18 cellular contexts compared by ENCODE assay signal in the genomic region with DNA sequence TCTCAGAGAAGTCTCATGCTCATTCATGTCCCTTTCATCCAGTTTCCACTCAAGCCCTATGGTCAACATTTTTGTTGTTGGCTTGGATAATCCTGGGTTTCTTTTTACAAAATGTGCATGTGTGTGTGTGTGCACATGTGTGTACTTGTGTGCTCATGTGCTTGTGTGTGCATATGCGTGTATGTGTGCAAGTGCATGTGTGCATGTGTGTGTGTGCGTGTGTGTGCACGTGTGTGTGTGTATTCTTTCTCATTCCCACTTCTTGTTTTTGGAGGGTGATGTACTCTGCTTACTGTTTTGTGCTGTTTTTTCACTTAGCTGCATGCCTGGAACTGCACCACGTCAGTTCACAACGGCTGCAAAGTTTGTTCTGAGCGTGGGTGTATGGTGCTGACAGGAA.
DNase-seq lines count a peak whose midpoint lies in the region; ATAC-seq, FAIRE-seq and TF ChIP-seq lines count a peak whose summit lies in the region.
"Had no signal": no experiment of that assay in that cellular context is flagged by ENCODE, and none has a peak within 500 bp of the region (broad histone marks: within the 10 kb centered on the region; RNA-seq: fewer than 3 reads in every experiment).

No MANE protein-coding gene starts in this region.

- TF ChIP-seq CTCF in HepG2 (CRISPR knock-in tag; IDR thresholded peaks at IDR 0.05) = no peak
- TF ChIP-seq CTCF in right lobe of liver (IDR thresholded peaks at IDR 0.05) = no peak
- TF ChIP-seq CTCF in endodermal cell (conservative IDR thresholded peaks at IDR 0.05) = no peak
- no peak for TF ChIP-seq CTCF in upper lobe of right lung (IDR thresholded peaks at IDR 0.05)
- no peak for TF ChIP-seq CTCF in GM10248 (IDR thresholded peaks at IDR 0.05; ENCODE audit: control extremely low read depth, extremely low read depth, low read depth, missing control alignments)

- in situ Hi-C loops in HepG2 (cut with HindIII; ENCODE audit: extremely low pct_ligation_motif_present, low pct_unique_long_range_greater_than_20kb) = no loop called here

- no peak for FAIRE-seq in HepG2 (lab: Jason Lieb, UNC)
- FAIRE-seq: G401.6, GM12878, GM19239, H1 had no signal

- H3K27me3 ChIP-seq in HepG2 (ENCODE audit: control insufficient read depth in 1 of 2, insufficient read depth in 2 of 2, low read length in 2 of 2) = peaks cover 4 to 71% of the 10 kb centered on the region in 2 experiments; a peak in 4 of 5 replicates
- no peaks in the 10 kb centered on the region for H3K27me3 ChIP-seq in right lobe of liver
- no peaks in the 10 kb centered on the region for H3K27me3 ChIP-seq in endodermal cell (ENCODE audit: control insufficient read depth, insufficient read depth, low read length, poor library complexity, severe bottlenecking)
- peaks cover 11% of the 10 kb centered on the region for H3K27me3 ChIP-seq in upper lobe of right lung

- under 1% methylated on average over 6 of the region's 6 CpGs for WGBS in HepG2 (ENCODE audit: low lambda C conversion rate)
- 82% methylated on average over 6 of the region's 6 CpGs for WGBS in right lobe of liver (ENCODE audit: insufficient coverage, low coverage, low lambda C conversion rate, missing lambda C conversion rate)
- WGBS in endodermal cell (ENCODE audit: insufficient coverage in 1 of 2, insufficient read length in 1 of 2), 2 experiments = 83 to 93% methylated on average over 4 to 6 of the region's 6 CpGs

- no peaks in the 10 kb centered on the region for H3K9me3 ChIP-seq in HepG2 (ENCODE audit: low read length)
- H3K9me3 ChIP-seq in right lobe of liver = no peaks in the 10 kb centered on the region
- H3K9me3 ChIP-seq in endodermal cell (ENCODE audit: control insufficient read depth, low read length) = no peaks in the 10 kb centered on the region
- H3K9me3 ChIP-seq in upper lobe of right lung = no peaks in the 10 kb centered on the region
- H3K9me3 ChIP-seq: Caco-2 had no signal

- H3K4me3 Mint-ChIP-seq in endodermal cell = no peak overlapping the region
- H3K4me3 Mint-ChIP-seq: CD4-positive, alpha-beta memory T cell had no signal

- H3K4me2 ChIP-seq in HepG2 (ENCODE audit: low read depth, low read length) = no peak overlapping the region

- H3K9ac ChIP-seq in HepG2 (ENCODE audit: insufficient read depth, low read depth, low read length) (no peak overlapping the region), endodermal cell (ENCODE audit: extremely low read depth, low read length, poor library complexity, severe bottlenecking) (no peak overlapping the region)
- H3K9ac ChIP-seq: GM23248 had no signal

- H3K4me3 ChIP-seq in HepG2 (replicated peaks in 1 of 3; ENCODE audit: insufficient read depth in 1 of 3, low read depth in 2 of 3, low read length in 3 of 3) (no peak overlapping the region), right lobe of liver (no peak overlapping the region), endodermal cell (ENCODE audit: low read length) (no peak overlapping the region), upper lobe of right lung (no peak overlapping the region)
- H3K4me3 ChIP-seq: GM12878, GM23248 had no signal

- H2AFZ ChIP-seq in HepG2 (ENCODE audit: low read length) = no peak overlapping the region
- H2AFZ ChIP-seq: GM23248 had no signal

- CTCF ChIA-PET in HepG2 (lab: Yijun Ruan, JAX; ENCODE audit: low intra/inter-chr PET ratio, low total read pairs) (no interaction called here), GM10248 (lab: Yijun Ruan, JAX) (no interaction called here)

- no peak overlapping the region for H3K27ac Mint-ChIP-seq in endodermal cell
- H3K27ac Mint-ChIP-seq: CD4-positive, alpha-beta memory T cell had no signal

- H3K27ac ChIP-seq in HepG2 (ENCODE audit: extremely low read length, insufficient read depth, low read length) (no peak overlapping the region), right lobe of liver (no peak overlapping the region), endodermal cell (ENCODE audit: low read depth, low read length) (no peak overlapping the region), upper lobe of right lung (no peak overlapping the region)
- H3K27ac ChIP-seq: GM23248 had no signal

- no peaks in the 10 kb centered on the region for H3K4me1 Mint-ChIP-seq in endodermal cell
- H3K4me1 Mint-ChIP-seq: CD4-positive, alpha-beta memory T cell had no signal

- H3K27me3 Mint-ChIP-seq in endodermal cell (ENCODE audit: insufficient read depth) = peaks cover 80% of the 10 kb centered on the region

- no peaks in the 10 kb centered on the region for H3K9me3 Mint-ChIP-seq in endodermal cell
- H3K9me3 Mint-ChIP-seq: CD4-positive, alpha-beta memory T cell had no signal

- intact Hi-C loops in HepG2 (cut with micrococcal nuclease; ENCODE audit: unreplicated experiment) (no loop called here), right lobe of liver (cut with DNase I) (no loop called here), upper lobe of right lung (cut with DNase I) (no loop called here)

- ATAC-seq in HepG2 = no peak
- no peak for ATAC-seq in right lobe of liver
- ATAC-seq in upper lobe of right lung = no peak
- no peak for ATAC-seq in HG03378 (IDR thresholded peaks at IDR 0.05; ENCODE audit: unreplicated experiment)
- ATAC-seq: GM12878 had no signal

- POLR2A ChIA-PET in HepG2 (lab: Yijun Ruan, JAX) (no interaction called here), GM10248 (lab: Yijun Ruan, JAX) (no interaction called here)

- BruUV-seq in HepG2 (replicated peaks; lab: Mats Ljungman, UMichigan) = no TSS peak

- H3K79me2 ChIP-seq in HepG2 (ENCODE audit: insufficient read depth, low read length) = no peaks in the 10 kb centered on the region

- TF ChIP-seq POLR2A in HepG2 (IDR thresholded peaks at IDR 0.05; ENCODE audit: insufficient read depth in 1 of 2, low read depth in 2 of 2, low read length in 2 of 2) = no peak
- no peak for TF ChIP-seq POLR2A in right lobe of liver (IDR thresholded peaks at IDR 0.05)

- H3K36me3 ChIP-seq in HepG2 (replicated peaks in 1 of 2; ENCODE audit: control insufficient read depth in 1 of 2, insufficient read depth in 2 of 2, low read length in 2 of 2) (no peaks in the 10 kb centered on the region), right lobe of liver (no peaks in the 10 kb centered on the region), endodermal cell (ENCODE audit: control insufficient read depth, insufficient read depth, low read length) (no peaks in the 10 kb centered on the region), upper lobe of right lung (no peaks in the 10 kb centered on the region)

- TF ChIP-seq RAD21 in HepG2 (CRISPR knock-in tag; IDR thresholded peaks at IDR 0.05) = no peak

- H3K4me1 ChIP-seq in HepG2 (ENCODE audit: insufficient read depth, low read length) (no peaks in the 10 kb centered on the region), right lobe of liver (no peaks in the 10 kb centered on the region), endodermal cell (ENCODE audit: control insufficient read depth, insufficient read depth, low read length) (no peaks in the 10 kb centered on the region), upper lobe of right lung (no peaks in the 10 kb centered on the region)
- H3K4me1 ChIP-seq: Caco-2 had no signal

- H3K36me3 Mint-ChIP-seq in endodermal cell (ENCODE audit: low read depth) = no peaks in the 10 kb centered on the region
- H3K36me3 Mint-ChIP-seq: CD4-positive, alpha-beta memory T cell had no signal

- DNase-seq in HepG2 (ENCODE audit: low spot score) = no peak
- DNase-seq in right lobe of liver = no peak
- DNase-seq in endodermal cell = peak; percentile 10
- peak; percentile 10 for DNase-seq in upper lobe of right lung
- no peak for DNase-seq in GM10248 (ENCODE audit: extremely low spot score)
- DNase-seq: C1 segment of cervical spinal cord; Caco-2; CD4-positive, alpha-beta memory T cell; DMS153; DND-41; GM23248; H7; HCEC 1CT had no signal

- no peaks in the 10 kb centered on the region for H4K20me1 ChIP-seq in HepG2 (ENCODE audit: insufficient read depth, low read length)

- TF ChIP-seq EP300 in HepG2 (IDR thresholded peaks at IDR 0.05; ENCODE audit: low read depth in 2 of 2, low read length in 2 of 2) (no peak), HepG2 (CRISPR knock-in tag; IDR thresholded peaks at IDR 0.05; ENCODE audit: borderline replicate concordance) (no peak)

TF ChIP-seq in HepG2, 621 proteins besides CTCF, POLR2A, EP300 and RAD21:
- no peak for TF ChIP-seq NFIC (IDR thresholded peaks at IDR 0.05; ENCODE audit: low read length)
- TF ChIP-seq, protein P1, sequence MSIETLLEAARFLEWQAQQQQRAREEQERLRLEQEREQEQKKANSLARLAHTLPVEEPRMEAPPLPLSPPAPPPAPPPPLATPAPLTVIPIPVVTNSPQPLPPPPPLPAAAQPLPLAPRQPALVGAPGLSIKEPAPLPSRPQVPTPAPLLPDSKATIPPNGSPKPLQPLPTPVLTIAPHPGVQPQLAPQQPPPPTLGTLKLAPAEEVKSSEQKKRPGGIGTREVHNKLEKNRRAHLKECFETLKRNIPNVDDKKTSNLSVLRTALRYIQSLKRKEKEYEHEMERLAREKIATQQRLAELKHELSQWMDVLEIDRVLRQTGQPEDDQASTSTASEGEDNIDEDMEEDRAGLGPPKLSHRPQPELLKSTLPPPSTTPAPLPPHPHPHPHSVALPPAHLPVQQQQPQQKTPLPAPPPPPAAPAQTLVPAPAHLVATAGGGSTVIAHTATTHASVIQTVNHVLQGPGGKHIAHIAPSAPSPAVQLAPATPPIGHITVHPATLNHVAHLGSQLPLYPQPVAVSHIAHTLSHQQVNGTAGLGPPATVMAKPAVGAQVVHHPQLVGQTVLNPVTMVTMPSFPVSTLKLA (IDR thresholded peaks at IDR 0.05) = peak; percentile 94

Comparison
In these comparisons a context has a peak if more than half of its experiments do, and no peak if none do; other contexts are left out.
1. DNase-seq: peak in endodermal cell (single experiment) and upper lobe of right lung (single experiment); none in HepG2 (single experiment), right lobe of liver (0 of 3) and GM10248 (single experiment).